ENCODE assay signal across 7 cellular contexts in the genomic region with DNA sequence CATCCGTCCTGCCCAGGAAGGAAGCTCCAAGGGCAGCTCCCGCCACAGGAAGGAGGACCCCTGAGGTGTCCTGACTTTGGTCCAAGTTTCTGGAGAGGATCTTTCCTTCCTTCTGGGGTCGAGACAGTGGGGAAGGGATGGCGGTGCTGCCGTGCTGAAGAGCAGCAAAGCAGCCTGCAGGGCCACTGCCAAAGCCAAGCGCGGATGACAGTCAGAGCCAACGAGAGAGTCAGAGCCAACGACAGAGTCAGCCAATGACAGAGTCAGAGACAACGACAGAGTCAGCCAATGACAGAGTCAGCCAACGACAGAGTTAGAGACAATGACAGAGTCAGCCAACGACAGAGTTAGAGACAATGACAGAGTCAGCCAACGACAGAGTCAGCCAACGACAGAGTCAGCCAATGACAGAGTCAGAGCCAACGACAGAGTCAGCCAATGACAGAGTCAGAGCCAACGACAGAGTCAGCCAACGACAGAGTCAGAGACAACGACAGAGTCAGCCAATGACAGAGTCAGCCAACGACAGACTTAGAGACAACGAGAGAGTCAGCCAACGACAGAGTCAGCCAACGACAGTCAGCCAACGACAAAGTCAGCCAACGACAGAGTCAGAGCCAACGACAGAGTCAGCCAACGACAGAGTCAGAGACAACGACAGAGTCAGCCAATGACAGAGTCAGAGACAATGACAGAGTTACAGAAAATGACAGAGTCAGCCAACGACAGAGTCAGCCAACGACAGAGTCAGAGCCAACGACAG. TPM values are rescaled to one million over a fixed set of nuclear protein-coding genes. Genes with fewer than 3 reads are reported as not detected.
DNase-seq lines count a peak whose midpoint lies in the region; TF ChIP-seq lines count a peak whose summit lies in the region.
"Not testable (repeated sequence)": the region's sequence is repeated elsewhere in the genome, so short reads cannot be mapped to it uniquely, and the experiment has no call there.
"Had no signal": no experiment of that assay in that cellular context is flagged by ENCODE, and none has a peak within 500 bp of the region (broad histone marks: within the 10 kb centered on the region; RNA-seq: fewer than 3 reads in every experiment).

No MANE protein-coding gene starts in this region.

- not testable (repeated sequence) for H3K4me1 ChIP-seq in neuronal stem cell (ENCODE audit: control insufficient read depth in 2 of 2, insufficient read depth in 1 of 2, low read depth in 1 of 2, low read length in 2 of 2)

- not testable (repeated sequence) for H2BK15ac ChIP-seq in neuronal stem cell (ENCODE audit: low read length)

- not testable (repeated sequence) for H3K36me3 ChIP-seq in WERI-Rb-1; neuronal stem cell (replicated peaks in 1 of 2; ENCODE audit: control insufficient read depth in 2 of 2, insufficient read depth in 2 of 2, low read length in 2 of 2)

- DNase-seq in Ammon's horn (ENCODE audit: low spot score) = peak; percentile 28
- not testable (repeated sequence) for DNase-seq in WERI-Rb-1; neuronal stem cell (ENCODE audit: low spot score)
- DNase-seq in cerebellar cortex (ENCODE audit: low spot score) = peak; percentile 50
- DNase-seq in dorsolateral prefrontal cortex = peak in 1 of 10 donors; percentile 65
- DNase-seq in substantia nigra (lab: John Stamatoyannopoulos, UW) = peak in 1 of 49 donors; percentile 92

- H3K4ac ChIP-seq in neuronal stem cell (ENCODE audit: low read length) = not testable (repeated sequence)

- not testable (repeated sequence) for H2BK5ac ChIP-seq in neuronal stem cell (ENCODE audit: low read length)

- not testable (repeated sequence) for H3K14ac ChIP-seq in neuronal stem cell (ENCODE audit: low read length)

- H2BK120ac ChIP-seq in neuronal stem cell (ENCODE audit: low read depth, low read length) = not testable (repeated sequence)

- WGBS in neuronal stem cell (ENCODE audit: extremely low coverage in 2 of 2, insufficient read length in 2 of 2, insufficient replicate concordance in 1 of 2), 2 donors = no CpG with 5 or more reads among the region's 30 CpGs

- not testable (repeated sequence) for H3K79me1 ChIP-seq in neuronal stem cell (ENCODE audit: low read depth, low read length)

- not testable (repeated sequence) for H2AFZ ChIP-seq in neuronal stem cell (ENCODE audit: low read length)

- not testable (repeated sequence) for H3K27me3 ChIP-seq in WERI-Rb-1 (ENCODE audit: insufficient read depth, low read depth, severe bottlenecking); dorsolateral prefrontal cortex; neuronal stem cell (ENCODE audit: control insufficient read depth in 3 of 3, insufficient read depth in 3 of 3, low read depth in 1 of 3, low read length in 3 of 3)

- H3K4me3 ChIP-seq in WERI-Rb-1 (ENCODE audit: low read depth, low read length); neuronal stem cell (ENCODE audit: low read length in 2 of 2): not testable (repeated sequence)
- H3K4me3 ChIP-seq in dorsolateral prefrontal cortex = peak overlapping the region in 11 of 59 donors; percentile 8 to 37 (median 23)

- not testable (repeated sequence) for H4K8ac ChIP-seq in neuronal stem cell (ENCODE audit: low read depth, low read length)

- H3K4me2 ChIP-seq in neuronal stem cell (ENCODE audit: insufficient read depth, low read length, poor library complexity, severe bottlenecking) = not testable (repeated sequence)

- H3K23ac ChIP-seq in neuronal stem cell (ENCODE audit: low read depth, low read length, poor library complexity) = not testable (repeated sequence)

- H3K27ac ChIP-seq in WERI-Rb-1 = peak overlapping the region; percentile 45; the same call in 1 of the 2 replicates
- peak overlapping the region in 46 of 59 donors; percentile 3 to 75 (median 52) for H3K27ac ChIP-seq in dorsolateral prefrontal cortex
- H3K27ac ChIP-seq in neuronal stem cell (replicated peaks; ENCODE audit: low read length) = not testable (repeated sequence)
- H3K27ac ChIP-seq in substantia nigra (ENCODE audit: low read depth, low read length, poor library complexity, severe bottlenecking) = peak overlapping the region; percentile 63

- peak overlapping the region; percentile 38 for H3K18ac ChIP-seq in neuronal stem cell (ENCODE audit: low read length)

- not testable (repeated sequence) for H2AK5ac ChIP-seq in neuronal stem cell (ENCODE audit: low read depth, low read length)

- intact Hi-C loops in dorsolateral prefrontal cortex (cut with DNase I) = not testable (repeated sequence)

- H3K9me3 ChIP-seq in WERI-Rb-1 (ENCODE audit: severe bottlenecking) = not testable (repeated sequence)
- H3K9me3 ChIP-seq in neuronal stem cell (replicated peaks in 1 of 2; ENCODE audit: control insufficient read depth in 2 of 2, insufficient read depth in 1 of 2, low read depth in 1 of 2, low read length in 2 of 2) = peaks cover 10 to 13% of the 10 kb centered on the region in 2 donors

- not testable (repeated sequence) for TF ChIP-seq CTCF in WERI-Rb-1 (IDR thresholded peaks at IDR 0.05; ENCODE audit: low read depth, low read length); dorsolateral prefrontal cortex (IDR thresholded peaks at IDR 0.05 in 54 of 56, conservative IDR thresholded peaks at IDR 0.05 in 2 of 56; ENCODE audit: low read depth in 1 of 56, partially characterized antibody in 56 of 56)

- H2BK12ac ChIP-seq in neuronal stem cell (ENCODE audit: low read length) = not testable (repeated sequence)

- not testable (repeated sequence) for H4K91ac ChIP-seq in neuronal stem cell (ENCODE audit: low read depth, low read length, poor library complexity)

- not testable (repeated sequence) for H3K9ac ChIP-seq in neuronal stem cell (ENCODE audit: low read depth, low read length, poor library complexity)

RNA-seq across cellular contexts. Expression of a gene that starts 23.1 kb away (rescaled TPM):
- total RNA-seq in dorsolateral prefrontal cortex = 10 to 100 TPM; 26.2 to 68.7 (median 45.4) TPM
- polyA plus RNA-seq in neuronal stem cell (2013, experiment 1 of 2) = 6.9 TPM
- 6.7 TPM for polyA plus RNA-seq in neuronal stem cell (2013, experiment 2 of 2)

RNA-seq across cellular contexts. Expression of a gene that starts 33.8 kb away (rescaled TPM):
- total RNA-seq in dorsolateral prefrontal cortex = 100 to 1,000 TPM in 11 of 120 experiments, 10 to 100 TPM in 109; 17.7 to 191 (median 59.0) TPM
- polyA plus RNA-seq in neuronal stem cell (2013, experiment 1 of 2) = 5.1 TPM
- polyA plus RNA-seq in neuronal stem cell (2013, experiment 2 of 2) = 5.2 TPM
- total RNA-seq: GM12878 had no signal
- polyA plus RNA-seq: GM12878 had no signal
